ENCODE assay signal across 9 cellular contexts in the genomic region with DNA sequence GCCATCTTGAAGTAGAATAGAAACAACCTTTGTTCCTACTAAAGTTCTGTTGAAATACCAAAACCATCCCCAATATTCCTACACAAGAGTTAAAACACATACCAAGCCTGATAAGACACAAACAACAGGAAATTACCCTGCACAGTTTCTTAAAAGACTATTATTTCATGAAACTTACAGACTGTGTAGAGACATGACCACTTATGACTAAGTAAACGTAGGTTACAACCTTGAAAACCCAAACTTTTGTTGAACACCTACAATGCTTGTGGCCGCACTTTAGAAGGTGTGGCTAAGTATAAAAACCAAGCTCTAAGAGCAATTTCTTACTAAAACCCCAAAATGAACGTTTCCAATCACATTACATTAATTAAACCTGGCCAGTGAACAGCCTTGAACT. TPM values are rescaled to one million over a fixed set of nuclear protein-coding genes. Genes with fewer than 3 reads are reported as not detected.
DNase-seq lines count a peak whose midpoint lies in the region; ATAC-seq and TF ChIP-seq lines count a peak whose summit lies in the region.
"Had no signal": no experiment of that assay in that cellular context is flagged by ENCODE, and none has a peak within 500 bp of the region (broad histone marks: within the 10 kb centered on the region; RNA-seq: fewer than 3 reads in every experiment).

No MANE protein-coding gene starts in this region.

- H4K20me1 ChIP-seq in fibroblast of lung (ENCODE audit: control insufficient read depth, extremely low read depth, insufficient read depth, low read length): no peaks in the 10 kb centered on the region

- peaks cover 3% of the 10 kb centered on the region for H3K27me3 ChIP-seq in fibroblast of lung (ENCODE audit: control insufficient read depth, insufficient read depth, low read length)
- H3K27me3 ChIP-seq in skeletal muscle satellite cell (ENCODE audit: control insufficient read depth, insufficient read depth, low read length): peaks cover 5% of the 10 kb centered on the region

- peaks cover 16% of the 10 kb centered on the region for H3K36me3 Mint-ChIP-seq in activated CD4-positive, alpha-beta T cell treated with anti-CD3 and anti-CD28 coated beads, Interleukin-2, amount 10 ng/mL, durations not matched to agents 7 days and 5 days (ENCODE audit: low read depth)

- H3K79me2 ChIP-seq in fibroblast of lung (ENCODE audit: control insufficient read depth, insufficient read depth, low read length): peaks cover 57% of the 10 kb centered on the region

- POLR2A ChIA-PET in activated CD4-positive, alpha-beta T cell treated with anti-CD3 and anti-CD28 coated beads, Interleukin-2, amount 10 ng/mL, durations not matched to agents 7 days and 5 days (lab: Charles Lee): interaction anchor here (0.6 kb wide), 1 partner anchor 263 kb away, joined by 3 read pairs; no protein-coding TSS in a partner anchor

- H3K9me3 Mint-ChIP-seq in activated CD4-positive, alpha-beta T cell treated with anti-CD3 and anti-CD28 coated beads, Interleukin-2, amount 10 ng/mL, durations not matched to agents 7 days and 5 days: no peaks in the 10 kb centered on the region

- no peak for ATAC-seq in HG02981 (IDR thresholded peaks at IDR 0.05; ENCODE audit: unreplicated experiment)

- peaks cover 59% of the 10 kb centered on the region for H3K4me1 Mint-ChIP-seq in activated CD4-positive, alpha-beta T cell treated with anti-CD3 and anti-CD28 coated beads, Interleukin-2, amount 10 ng/mL, durations not matched to agents 7 days and 5 days

- peak overlapping the region; percentile 84 for H3K27ac Mint-ChIP-seq in activated CD4-positive, alpha-beta T cell treated with anti-CD3 and anti-CD28 coated beads, Interleukin-2, amount 10 ng/mL, durations not matched to agents 7 days and 5 days

- H3K4me3 ChIP-seq in WI38 (ENCODE audit: low read depth, low read length) (peak overlapping the region; percentile 87), fibroblast of lung (replicated peaks in 1 of 4; ENCODE audit: control extremely low read depth in 1 of 4, insufficient read depth in 1 of 4, low read depth in 3 of 4, low read length in 4 of 4) (peak overlapping the region in 3 of 4 experiments; percentile 85 to 88 (median 88)), skeletal muscle satellite cell (ENCODE audit: low read length) (peak overlapping the region; percentile 80)

- peak overlapping the region; percentile 81 for H3K4me3 Mint-ChIP-seq in activated CD4-positive, alpha-beta T cell treated with anti-CD3 and anti-CD28 coated beads, Interleukin-2, amount 10 ng/mL, durations not matched to agents 7 days and 5 days

- H3K36me3 ChIP-seq in fibroblast of lung (ENCODE audit: control insufficient read depth, insufficient read depth, low read length): no peaks in the 10 kb centered on the region
- no peaks in the 10 kb centered on the region for H3K36me3 ChIP-seq in skeletal muscle satellite cell (ENCODE audit: insufficient read depth, low read length)

- CTCF ChIA-PET in activated CD4-positive, alpha-beta T cell treated with anti-CD3 and anti-CD28 coated beads, Interleukin-2, amount 10 ng/mL, durations not matched to agents 7 days and 5 days (lab: Charles Lee): no interaction called here

- H3K4me2 ChIP-seq in fibroblast of lung (ENCODE audit: extremely low read depth, insufficient read depth, low read length) (peak overlapping the region; percentile 84), skeletal muscle satellite cell (ENCODE audit: low read length) (peak overlapping the region; percentile 83)

- H3K9ac ChIP-seq in fibroblast of lung (ENCODE audit: insufficient read depth, low read length): no peak overlapping the region
- H3K9ac ChIP-seq in skeletal muscle satellite cell (ENCODE audit: low read depth, low read length): peak overlapping the region; percentile 86

- TF ChIP-seq CTCF in WI38 (IDR thresholded peaks at IDR 0.05; ENCODE audit: low read depth, low read length): no peak
- TF ChIP-seq CTCF in fibroblast of lung (conservative IDR thresholded peaks at IDR 0.05 in 1 of 2, IDR thresholded peaks at IDR 0.05 in 1 of 2; ENCODE audit: low read depth in 1 of 2, low read length in 2 of 2): no peak

- no peak overlapping the region for H3K27ac ChIP-seq in fibroblast of lung (ENCODE audit: insufficient read depth, low read length)

- H3K27me3 Mint-ChIP-seq in activated CD4-positive, alpha-beta T cell treated with anti-CD3 and anti-CD28 coated beads, Interleukin-2, amount 10 ng/mL, durations not matched to agents 7 days and 5 days: no peaks in the 10 kb centered on the region

- H2AFZ ChIP-seq in fibroblast of lung (ENCODE audit: low read length): no peak overlapping the region

- H3K9me3 ChIP-seq in fibroblast of lung (ENCODE audit: control insufficient read depth, insufficient read depth, low read depth, low read length) (no peaks in the 10 kb centered on the region), skeletal muscle satellite cell (replicated peaks; ENCODE audit: low read length) (no peaks in the 10 kb centered on the region)

- peak; percentile 33 for DNase-seq in activated CD4-positive, alpha-beta T cell treated with anti-CD3 and anti-CD28 coated beads, Interleukin-2, amount 10 ng/mL, durations not matched to agents 7 days and 5 days
- no peak for DNase-seq in activated CD4-positive, alpha-beta T cell treated with anti-CD3 and anti-CD28 coated beads, Interleukin-2, amount 50 U/mL, for 4 hours
- DNase-seq in fibroblast of lung (ENCODE audit: low read depth in 2 of 2) (peak; percentile 33 to 51), NCI-H446 (lab: John Stamatoyannopoulos, UW) (no peak), NCI-H774 (lab: John Stamatoyannopoulos, UW) (no peak)
- DNase-seq: NCI-H446 treated with DMSO at 0.1 percent for 48 hours had no signal

- no peaks in the 10 kb centered on the region for H3K4me1 ChIP-seq in fibroblast of lung (ENCODE audit: control insufficient read depth, extremely low read depth, insufficient read depth, low read length)
- peaks cover 17% of the 10 kb centered on the region for H3K4me1 ChIP-seq in skeletal muscle satellite cell (ENCODE audit: control insufficient read depth, insufficient read depth, low read length)

RNA-seq across cellular contexts. Expression of a gene that starts 2.0 kb away (rescaled TPM):
- 100 to 1,000 TPM; 141 to 158 TPM for total RNA-seq in activated CD4-positive, alpha-beta T cell treated with anti-CD3 and anti-CD28 coated beads, Interleukin-2, amount 10 ng/mL, durations not matched to agents 7 days and 5 days
- total RNA-seq in fibroblast of lung: 31.3 and 76.0 TPM in 2 replicates
- polyA plus RNA-seq in fibroblast of lung: 88.6 and 111 TPM in 2 replicates
- polyA plus RNA-seq in fibroblast of lung (2012): 61.0 and 75.8 TPM in 2 replicates
- polyA minus RNA-seq in fibroblast of lung (ENCODE audit: low replicate concordance): 22.7 and 28.6 TPM in 2 replicates
- total RNA-seq in skeletal muscle satellite cell (2012; rRNA removed): 23.2 and 24.1 TPM in 2 replicates

Comparison
In these comparisons a context has a peak if more than half of its experiments do, and no peak if none do; other contexts are left out.
1. DNase-seq: peak in activated CD4-positive, alpha-beta T cell treated with anti-CD3 and anti-CD28 coated beads, Interleukin-2, amount 10 ng/mL, durations not matched to agents 7 days and 5 days (single experiment) and fibroblast of lung (2 of 2); none in activated CD4-positive, alpha-beta T cell treated with anti-CD3 and anti-CD28 coated beads, Interleukin-2, amount 50 U/mL, for 4 hours (0 of 2), NCI-H446 (0 of 2) and NCI-H774 (single experiment).
2. Peak in every context shown above with its lines, with median percentiles within 50 percentile points of each other: H3K4me3 ChIP-seq.